In the genomic region with DNA sequence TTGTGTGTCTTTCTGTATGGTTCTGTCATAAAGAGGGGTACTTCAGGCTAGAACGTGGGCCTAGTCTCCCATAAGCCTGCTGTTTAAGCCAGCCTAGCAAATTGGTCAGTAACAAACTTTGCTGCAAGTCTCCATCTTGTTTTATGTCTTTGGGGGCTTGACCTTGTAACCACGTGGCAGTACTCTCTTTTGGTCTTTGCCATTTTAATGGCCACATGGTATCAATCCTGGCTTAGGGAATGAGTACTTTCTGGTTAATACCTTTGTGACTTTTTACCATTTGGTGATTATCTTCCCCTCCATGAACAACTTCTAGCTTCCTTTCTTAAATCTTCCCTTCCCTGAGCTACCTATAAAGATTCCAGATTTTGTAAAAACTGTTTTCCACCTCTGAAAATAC, we compare ENCODE assay signal across 6 cellular contexts.
"Had no signal": no experiment of that assay in that cellular context is flagged by ENCODE, and none has a peak within 500 bp of the region (broad histone marks: within the 10 kb centered on the region; RNA-seq: fewer than 3 reads in every experiment).

No MANE protein-coding gene starts in this region.

- DNase-seq: IMR-90, KBM-7, KG1 had no signal

- FAIRE-seq: HTR-8/SVneo, K562 had no signal

- H3K27ac ChIP-seq: HL-60 had no signal

- ATAC-seq: K562 had no signal

- H3K4me3 ChIP-seq: K562 had no signal
